In genomic region chr20:34689486-34689885, GRCh38 we compare ENCODE assay signal across 1 cellular context.
TF ChIP-seq lines count a peak whose summit lies in the region.

No MANE protein-coding gene starts in this region.

TF ChIP-seq in K562, 482 proteins besides CTCF, POLR2A, EP300 and RAD21 (continued from another document):
- no peak for TF ChIP-seq ESRRB (CRISPR knock-in tag; IDR thresholded peaks at IDR 0.05; ENCODE audit: borderline replicate concordance)
- TF ChIP-seq ARID1B (IDR thresholded peaks at IDR 0.05), result no peak
- TF ChIP-seq RAD51 (IDR thresholded peaks at IDR 0.05; ENCODE audit: borderline replicate concordance, low read depth), result no peak
- TF ChIP-seq STAG1 (CRISPR knock-in tag; IDR thresholded peaks at IDR 0.05; ENCODE audit: borderline replicate concordance), result no peak
- TF ChIP-seq KAT2B (IDR thresholded peaks at IDR 0.05; ENCODE audit: low read depth, low read length), result no peak
- no peak for TF ChIP-seq RBM15 (IDR thresholded peaks at IDR 0.05; ENCODE audit: insufficient read depth, low read length)
- TF ChIP-seq ZC3H4 (CRISPR knock-in tag; IDR thresholded peaks at IDR 0.05; ENCODE audit: borderline replicate concordance), result no peak
- 0 out of 2 replicates have a peak, but pooled peaks have one; percentile 15 for TF ChIP-seq GABPA (tag; conservative IDR thresholded peaks at IDR 0.05; ENCODE audit: low read depth)
- no peak for TF ChIP-seq ZNF347 (CRISPR knock-in tag; IDR thresholded peaks at IDR 0.05; ENCODE audit: low read depth)
- no peak for TF ChIP-seq MCM2 (IDR thresholded peaks at IDR 0.05; ENCODE audit: low read depth)
- TF ChIP-seq NR2C1 (IDR thresholded peaks at IDR 0.05), result no peak
- TF ChIP-seq NR2C1 (tag; IDR thresholded peaks at IDR 0.05), result peak; percentile 28; the same call in 1 of the 2 replicates
- no peak for TF ChIP-seq PATZ1 (CRISPR knock-in tag; IDR thresholded peaks at IDR 0.05; ENCODE audit: borderline replicate concordance)
- TF ChIP-seq PRDM10 (IDR thresholded peaks at IDR 0.05; ENCODE audit: partially characterized antibody), result no peak
- TF ChIP-seq U2AF2 (optimal IDR thresholded peaks at IDR 0.05; ENCODE audit: low read depth, low read length), result no peak
- no peak for TF ChIP-seq ZNF696 (CRISPR knock-in tag; conservative IDR thresholded peaks at IDR 0.05)
- TF ChIP-seq, protein P1, sequence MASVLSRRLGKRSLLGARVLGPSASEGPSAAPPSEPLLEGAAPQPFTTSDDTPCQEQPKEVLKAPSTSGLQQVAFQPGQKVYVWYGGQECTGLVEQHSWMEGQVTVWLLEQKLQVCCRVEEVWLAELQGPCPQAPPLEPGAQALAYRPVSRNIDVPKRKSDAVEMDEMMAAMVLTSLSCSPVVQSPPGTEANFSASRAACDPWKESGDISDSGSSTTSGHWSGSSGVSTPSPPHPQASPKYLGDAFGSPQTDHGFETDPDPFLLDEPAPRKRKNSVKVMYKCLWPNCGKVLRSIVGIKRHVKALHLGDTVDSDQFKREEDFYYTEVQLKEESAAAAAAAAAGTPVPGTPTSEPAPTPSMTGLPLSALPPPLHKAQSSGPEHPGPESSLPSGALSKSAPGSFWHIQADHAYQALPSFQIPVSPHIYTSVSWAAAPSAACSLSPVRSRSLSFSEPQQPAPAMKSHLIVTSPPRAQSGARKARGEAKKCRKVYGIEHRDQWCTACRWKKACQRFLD (CRISPR knock-in tag; IDR thresholded peaks at IDR 0.05), result no peak
- TF ChIP-seq ZNF644 (tag; IDR thresholded peaks at IDR 0.05; ENCODE audit: low read depth), result no peak
- no peak for TF ChIP-seq ZNF583 (CRISPR knock-in tag; IDR thresholded peaks at IDR 0.05)
- no peak for TF ChIP-seq ASH1L (IDR thresholded peaks at IDR 0.05; ENCODE audit: borderline replicate concordance, low read depth, partially characterized antibody)
- no peak for TF ChIP-seq RNF2 (IDR thresholded peaks at IDR 0.05)
- TF ChIP-seq FOXK2 (conservative IDR thresholded peaks at IDR 0.05 in 1 of 2, IDR thresholded peaks at IDR 0.05 in 1 of 2; ENCODE audit: low read depth in 2 of 2), result peak in 1 of 2 experiments; percentile 47; a peak in 1 of 4 replicates
- peak; percentile 77; the same call in 1 of the 2 replicates for TF ChIP-seq BCOR (IDR thresholded peaks at IDR 0.05)
- TF ChIP-seq ZFX (CRISPR knock-in tag; IDR thresholded peaks at IDR 0.05), result peak; percentile 38; the same call in 1 of the 2 replicates
- TF ChIP-seq ZNF140 (CRISPR knock-in tag; IDR thresholded peaks at IDR 0.05), result no peak
- peak; percentile 62 for TF ChIP-seq ATF3 (IDR thresholded peaks at IDR 0.05)
- TF ChIP-seq ATF3 (CRISPR knock-in tag; conservative IDR thresholded peaks at IDR 0.05), result no peak
- TF ChIP-seq GTF2E2 (tag; IDR thresholded peaks at IDR 0.05), result no peak
- TF ChIP-seq SP1 (CRISPR knock-in tag; IDR thresholded peaks at IDR 0.05), result no peak
- TF ChIP-seq, protein P2, sequence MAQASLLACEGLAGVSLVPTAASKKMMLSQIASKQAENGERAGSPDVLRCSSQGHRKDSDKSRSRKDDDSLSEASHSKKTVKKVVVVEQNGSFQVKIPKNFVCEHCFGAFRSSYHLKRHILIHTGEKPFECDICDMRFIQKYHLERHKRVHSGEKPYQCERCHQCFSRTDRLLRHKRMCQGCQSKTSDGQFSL (CRISPR knock-in tag; IDR thresholded peaks at IDR 0.05), result no peak
- TF ChIP-seq, protein P2 (tag; IDR thresholded peaks at IDR 0.05), result no peak
- no peak for TF ChIP-seq ZNF764 (CRISPR knock-in tag; IDR thresholded peaks at IDR 0.05; ENCODE audit: low read depth)
- no peak for TF ChIP-seq HOMEZ (CRISPR knock-in tag; IDR thresholded peaks at IDR 0.05)
